14 cellular contexts compared by ENCODE assay signal in genomic region chr1:206672011-206672688, GRCh38. TPM values are rescaled to one million over a fixed set of nuclear protein-coding genes. Genes with fewer than 3 reads are reported as not detected.
DNase-seq lines count a peak whose midpoint lies in the region; ATAC-seq and TF ChIP-seq lines count a peak whose summit lies in the region.
"Had no signal": no experiment of that assay in that cellular context is flagged by ENCODE, and none has a peak within 500 bp of the region (broad histone marks: within the 10 kb centered on the region; RNA-seq: fewer than 3 reads in every experiment).

No MANE protein-coding gene starts in this region.

- H3K4me2 ChIP-seq in OCI-LY7 (ENCODE audit: low read length), result peak overlapping the region; percentile 33
- H3K4me2 ChIP-seq: A549 had no signal

- ATAC-seq in thoracic aorta (ENCODE audit: insufficient number of reproducible peaks, low FRiP score, low read depth) (no peak), HG03108 (IDR thresholded peaks at IDR 0.05; ENCODE audit: unreplicated experiment) (no peak)
- no peak for ATAC-seq in activated CD4-positive, alpha-beta T cell treated with anti-CD3 and anti-CD28 coated beads for 36 hours
- ATAC-seq: A549 had no signal

- no peaks in the 10 kb centered on the region for H3K79me2 ChIP-seq in OCI-LY7 (ENCODE audit: insufficient read depth, low read depth, low read length)

- H3K4me1 ChIP-seq in OCI-LY7 (ENCODE audit: insufficient read depth, low read length, poor library complexity, severe bottlenecking) (peaks cover 39% of the 10 kb centered on the region), left ventricle myocardium inferior (peaks cover 78% of the 10 kb centered on the region), thoracic aorta (ENCODE audit: control insufficient read depth in 1 of 2, low read depth in 2 of 2) (peaks cover 26 to 40% of the 10 kb centered on the region in 2 donors), adrenal gland (replicated peaks in 1 of 2) (peaks cover 9 to 38% of the 10 kb centered on the region in 2 donors)

- H4K20me1 ChIP-seq in OCI-LY7 (ENCODE audit: insufficient read depth, low read length), result no peaks in the 10 kb centered on the region

- no peak overlapping the region for H3K4me3 Mint-ChIP-seq in activated CD4-positive, alpha-beta T cell treated with anti-CD3 and anti-CD28 coated beads for 36 hours
- H3K4me3 Mint-ChIP-seq: nephron progenitor cell had no signal

- intact Hi-C loops in OCI-LY7 (cut with micrococcal nuclease; ENCODE audit: unreplicated experiment) (no loop called here), left ventricle myocardium inferior (cut with micrococcal nuclease) (no loop called here), adrenal gland (cut with DNase I) (no loop called here)
- intact Hi-C loops in activated CD4-positive, alpha-beta T cell treated with anti-CD3 and anti-CD28 coated beads for 36 hours (cut with DNase I, micrococcal nuclease), result no loop called here

- H3K9me3 Mint-ChIP-seq in activated CD4-positive, alpha-beta T cell treated with anti-CD3 and anti-CD28 coated beads for 36 hours (ENCODE audit: low read depth), result no peaks in the 10 kb centered on the region
- H3K9me3 Mint-ChIP-seq: nephron progenitor cell had no signal

- H3K27ac Mint-ChIP-seq in activated CD4-positive, alpha-beta T cell treated with anti-CD3 and anti-CD28 coated beads for 36 hours, result no peak overlapping the region
- H3K27ac Mint-ChIP-seq: nephron progenitor cell had no signal

- H3K36me3 ChIP-seq in OCI-LY7 (ENCODE audit: insufficient read depth, low read length), result no peaks in the 10 kb centered on the region
- no peaks in the 10 kb centered on the region for H3K36me3 ChIP-seq in left ventricle myocardium inferior
- H3K36me3 ChIP-seq in thoracic aorta, result no peaks in the 10 kb centered on the region
- no peaks in the 10 kb centered on the region for H3K36me3 ChIP-seq in adrenal gland (replicated peaks in 1 of 2)
- H3K36me3 ChIP-seq: brain microvascular endothelial cell, thyroid gland had no signal

- BruUV-seq in OCI-LY7 (replicated peaks; lab: Mats Ljungman, UMichigan), result no TSS peak

- no peak overlapping the region for H2AFZ ChIP-seq in OCI-LY7 (ENCODE audit: low read length)

- no peaks in the 10 kb centered on the region for H3K9me3 ChIP-seq in OCI-LY7 (ENCODE audit: low read length)
- H3K9me3 ChIP-seq in left ventricle myocardium inferior (replicated peaks), result no peaks in the 10 kb centered on the region
- no peaks in the 10 kb centered on the region for H3K9me3 ChIP-seq in thoracic aorta
- no peaks in the 10 kb centered on the region for H3K9me3 ChIP-seq in adrenal gland (replicated peaks in 1 of 3)
- H3K9me3 ChIP-seq: A549, thyroid gland had no signal

- 28 to 35% (median 31%) methylated on average over 8 of the region's 8 CpGs for WGBS in adrenal gland, 4 donors

- H3K9me2 ChIP-seq in OCI-LY7 (ENCODE audit: insufficient read depth, low read length), result no peaks in the 10 kb centered on the region

- no peaks in the 10 kb centered on the region for H3K36me3 Mint-ChIP-seq in activated CD4-positive, alpha-beta T cell treated with anti-CD3 and anti-CD28 coated beads for 36 hours (ENCODE audit: low read depth)

- CTCF ChIA-PET in OCI-LY7 (lab: Charles Lee; ENCODE audit: unreplicated experiment), result interaction anchor here (0.7 to 2.1 kb wide), 3 partner anchors 8 to 14 kb away, joined by 3 to 13 read pairs (median 5); no protein-coding TSS in a partner anchor
- CTCF ChIA-PET in activated CD4-positive, alpha-beta T cell treated with anti-CD3 and anti-CD28 coated beads for 36 hours (lab: Charles Lee), result interaction anchor here (0.8 to 5.8 kb wide), 5 partner anchors 8 to 138 kb away, joined by 3 to 63 read pairs (median 3); no protein-coding TSS in a partner anchor

- no peak for TF ChIP-seq POLR2A in adrenal gland (IDR thresholded peaks at IDR 0.05)

- no peak for TF ChIP-seq CTCF in OCI-LY7 (conservative IDR thresholded peaks at IDR 0.05; ENCODE audit: low read length)
- TF ChIP-seq CTCF in left ventricle myocardium inferior (IDR thresholded peaks at IDR 0.05; ENCODE audit: borderline replicate concordance), result no peak
- no peak for TF ChIP-seq CTCF in thoracic aorta (IDR thresholded peaks at IDR 0.05)
- no peak for TF ChIP-seq CTCF in adrenal gland (IDR thresholded peaks at IDR 0.05)

- H3K27ac ChIP-seq in OCI-LY7 (ENCODE audit: low read depth, low read length, poor library complexity, severe bottlenecking) (no peak overlapping the region), left ventricle myocardium inferior (replicated peaks) (peak overlapping the region; percentile 70), thoracic aorta (peak overlapping the region; percentile 26 to 58), adrenal gland (peak overlapping the region in 2 of 5 donors; percentile 43 to 61)
- H3K27ac ChIP-seq: thyroid gland had no signal

- H3K27me3 ChIP-seq in left ventricle myocardium inferior (ENCODE audit: low read depth), result no peaks in the 10 kb centered on the region
- H3K27me3 ChIP-seq in thoracic aorta (replicated peaks; ENCODE audit: insufficient read depth), result no peaks in the 10 kb centered on the region
- no peaks in the 10 kb centered on the region for H3K27me3 ChIP-seq in adrenal gland
- H3K27me3 ChIP-seq: brain microvascular endothelial cell, thyroid gland had no signal

- POLR2A ChIA-PET in OCI-LY7 (lab: Charles Lee), result interaction anchor here (0.8 to 1.6 kb wide), 4 partner anchors 9 to 247 kb away, joined by 3 to 11 read pairs (median 4); no protein-coding TSS in a partner anchor
- POLR2A ChIA-PET in activated CD4-positive, alpha-beta T cell treated with anti-CD3 and anti-CD28 coated beads for 36 hours (lab: Charles Lee), result no interaction called here

- H3K4me3 ChIP-seq in OCI-LY7 (ENCODE audit: low read depth, low read length, poor library complexity, severe bottlenecking) (no peak overlapping the region), left ventricle myocardium inferior (no peak overlapping the region), thoracic aorta (no peak overlapping the region), adrenal gland (no peak overlapping the region)
- H3K4me3 ChIP-seq: A549, thyroid gland had no signal

- DNase-seq in NCI-H2029 (lab: John Stamatoyannopoulos, UW) (peak; percentile 11), NCI-H2029 treated with DMSO at 0.1 percent for 48 hours (lab: John Stamatoyannopoulos, UW) (no peak), OCI-LY7 (ENCODE audit: low spot score) (no peak), left ventricle myocardium inferior (no peak), thoracic aorta (ENCODE audit: low spot score) (no peak), adrenal gland (no peak)
- no peak for DNase-seq in activated CD4-positive, alpha-beta T cell treated with anti-CD3 and anti-CD28 coated beads for 36 hours
- DNase-seq: DMS79 treated with DMSO at 0.1 percent for 48 hours, NCI-H510A, nephron progenitor cell, thyroid gland had no signal

- H3K4me1 Mint-ChIP-seq in activated CD4-positive, alpha-beta T cell treated with anti-CD3 and anti-CD28 coated beads for 36 hours, result peaks cover 7% of the 10 kb centered on the region

- H3K27me3 Mint-ChIP-seq in activated CD4-positive, alpha-beta T cell treated with anti-CD3 and anti-CD28 coated beads for 36 hours, result peaks cover 11% of the 10 kb centered on the region

RNA-seq across cellular contexts. Expression of gene MAPKAPK2, which starts 12.6 kb away (rescaled TPM):
- 14.5 and 16.3 TPM in 2 replicates for total RNA-seq in OCI-LY7 (2014; rRNA removed; shearing (Covaris generic))
- total RNA-seq in OCI-LY7 (2022), result 39.9 and 46.5 TPM in 2 replicates
- 215 TPM for total RNA-seq in left ventricle myocardium inferior
- total RNA-seq in thoracic aorta, result 10 to 100 TPM; 80.7 to 89.2 TPM
- 10 to 100 TPM; 62.8 to 64.7 TPM for total RNA-seq in activated CD4-positive, alpha-beta T cell treated with anti-CD3 and anti-CD28 coated beads for 36 hours
- total RNA-seq in adrenal gland, result 100 to 1,000 TPM in 4 of 8 donors, 10 to 100 TPM in 4; 40.7 to 129 (median 96.0) TPM
- polyA plus RNA-seq in adrenal gland, result 10 to 100 TPM; 66.6 to 80.7 (median 71.6) TPM

RNA-seq across cellular contexts. Expression of gene DYRK3, which starts 36.8 kb away (rescaled TPM):
- total RNA-seq in OCI-LY7 (2014; rRNA removed; shearing (Covaris generic)), result 9.7 and 9.8 TPM in 2 replicates
- total RNA-seq in OCI-LY7 (2022) (9.4 and 10.9 TPM in 2 replicates), left ventricle myocardium inferior (26.6 TPM), thoracic aorta (10 to 100 TPM in 1 of 2 donors, 1 to 10 TPM in 1; 6.8 to 11.9 TPM), adrenal gland (1 to 10 TPM; 2.9 to 6.3 (median 5.6) TPM)
- 1 to 10 TPM; 8.3 to 8.7 TPM for total RNA-seq in activated CD4-positive, alpha-beta T cell treated with anti-CD3 and anti-CD28 coated beads for 36 hours
- 1 to 10 TPM; 2.9 to 6.6 (median 3.4) TPM for polyA plus RNA-seq in adrenal gland

RNA-seq across cellular contexts. Expression of gene EIF2D, which starts 59.9 kb away (rescaled TPM):
- total RNA-seq in OCI-LY7 (2014; rRNA removed; shearing (Covaris generic)), result 85.4 and 89.3 TPM in 2 replicates
- total RNA-seq in OCI-LY7 (2022) (68.6 and 72.3 TPM in 2 replicates), left ventricle myocardium inferior (29.2 TPM), thoracic aorta (10 to 100 TPM; 40.5 to 41.1 TPM), adrenal gland (10 to 100 TPM; 31.6 to 73.1 (median 52.2) TPM)
- 100 to 1,000 TPM in 1 of 2 experiments, 10 to 100 TPM in 1; 91.2 to 100 TPM for total RNA-seq in activated CD4-positive, alpha-beta T cell treated with anti-CD3 and anti-CD28 coated beads for 36 hours
- 10 to 100 TPM; 39.5 to 95.4 (median 78.6) TPM for polyA plus RNA-seq in adrenal gland
